Comparison of ENCODE assay signal across 1 cellular context in genomic region chr3:58160399-58160798, GRCh38.
TF ChIP-seq lines count a peak whose summit lies in the region.

No MANE protein-coding gene starts in this region.

TF ChIP-seq in IMR-90, 13 proteins besides CTCF, POLR2A, EP300 and RAD21:
- TF ChIP-seq BHLHE40 (IDR thresholded peaks at IDR 0.05; ENCODE audit: low read depth, low read length) (no peak), NFE2L2 (IDR thresholded peaks at IDR 0.05; ENCODE audit: low read depth, low read length) (no peak), RFX5 (IDR thresholded peaks at IDR 0.05; ENCODE audit: low read depth, low read length) (no peak), RCOR1 (IDR thresholded peaks at IDR 0.05; ENCODE audit: insufficient replicate concordance, low read length) (no peak), FOS (IDR thresholded peaks at IDR 0.05; ENCODE audit: low read depth, low read length) (no peak), MAFK (IDR thresholded peaks at IDR 0.05; ENCODE audit: low read depth, low read length) (no peak), MAZ (IDR thresholded peaks at IDR 0.05; ENCODE audit: borderline replicate concordance, low read depth, low read length) (no peak), MXI1 (IDR thresholded peaks at IDR 0.05; ENCODE audit: borderline replicate concordance, low read depth, low read length) (no peak), CEBPB (IDR thresholded peaks at IDR 0.05; ENCODE audit: low read depth, low read length) (no peak), CHD1 (IDR thresholded peaks at IDR 0.05; ENCODE audit: low read depth, low read length) (no peak), SMC3 (IDR thresholded peaks at IDR 0.05; ENCODE audit: low read depth, low read length) (no peak)
- TF ChIP-seq, protein P1, sequence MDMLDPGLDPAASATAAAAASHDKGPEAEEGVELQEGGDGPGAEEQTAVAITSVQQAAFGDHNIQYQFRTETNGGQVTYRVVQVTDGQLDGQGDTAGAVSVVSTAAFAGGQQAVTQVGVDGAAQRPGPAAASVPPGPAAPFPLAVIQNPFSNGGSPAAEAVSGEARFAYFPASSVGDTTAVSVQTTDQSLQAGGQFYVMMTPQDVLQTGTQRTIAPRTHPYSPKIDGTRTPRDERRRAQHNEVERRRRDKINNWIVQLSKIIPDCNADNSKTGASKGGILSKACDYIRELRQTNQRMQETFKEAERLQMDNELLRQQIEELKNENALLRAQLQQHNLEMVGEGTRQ (IDR thresholded peaks at IDR 0.05; ENCODE audit: low read depth, low read length) = no peak
- TF ChIP-seq, protein P2, sequence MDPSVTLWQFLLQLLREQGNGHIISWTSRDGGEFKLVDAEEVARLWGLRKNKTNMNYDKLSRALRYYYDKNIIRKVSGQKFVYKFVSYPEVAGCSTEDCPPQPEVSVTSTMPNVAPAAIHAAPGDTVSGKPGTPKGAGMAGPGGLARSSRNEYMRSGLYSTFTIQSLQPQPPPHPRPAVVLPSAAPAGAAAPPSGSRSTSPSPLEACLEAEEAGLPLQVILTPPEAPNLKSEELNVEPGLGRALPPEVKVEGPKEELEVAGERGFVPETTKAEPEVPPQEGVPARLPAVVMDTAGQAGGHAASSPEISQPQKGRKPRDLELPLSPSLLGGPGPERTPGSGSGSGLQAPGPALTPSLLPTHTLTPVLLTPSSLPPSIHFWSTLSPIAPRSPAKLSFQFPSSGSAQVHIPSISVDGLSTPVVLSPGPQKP (IDR thresholded peaks at IDR 0.05; ENCODE audit: borderline replicate concordance, low read depth, low read length) = no peak
